13 cellular contexts compared by ENCODE assay signal in the genomic region with DNA sequence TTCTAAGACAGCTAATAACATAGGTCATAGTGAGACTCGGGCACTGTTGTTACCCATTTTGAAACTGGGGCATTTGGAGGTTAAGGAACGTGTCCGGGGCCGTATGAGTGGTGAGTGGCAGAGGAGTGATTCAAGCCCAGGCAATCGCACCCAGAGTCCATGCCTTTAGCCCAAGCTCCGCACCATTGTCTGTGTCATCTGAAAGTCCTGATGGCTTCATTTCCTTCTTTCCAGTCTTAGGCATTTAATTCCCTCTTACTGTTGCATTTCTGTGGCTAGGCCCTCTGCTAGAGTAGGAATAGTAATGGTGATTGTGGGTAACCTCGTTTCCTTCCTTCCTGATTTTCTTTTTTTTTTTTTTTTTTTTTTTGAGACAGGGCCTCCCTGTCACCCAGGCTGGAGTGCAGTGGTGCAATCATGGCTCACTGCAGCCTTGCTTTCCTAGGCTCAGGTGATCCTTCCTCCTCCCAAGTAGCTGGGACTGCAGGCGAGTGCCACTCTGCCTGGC. TPM values are rescaled to one million over a fixed set of nuclear protein-coding genes. Genes with fewer than 3 reads are reported as not detected.
DNase-seq lines count a peak whose midpoint lies in the region; ATAC-seq, FAIRE-seq and TF ChIP-seq lines count a peak whose summit lies in the region.
"Had no signal": no experiment of that assay in that cellular context is flagged by ENCODE, and none has a peak within 500 bp of the region (broad histone marks: within the 10 kb centered on the region; RNA-seq: fewer than 3 reads in every experiment).

No MANE protein-coding gene starts in this region.

- no peak overlapping the region for H3K4me3 Mint-ChIP-seq in activated CD8-positive, alpha-beta T cell treated with anti-CD3 and anti-CD28 coated beads, Interleukin-2, amount 10 ng/mL, durations not matched to agents 7 days and 5 days

- TF ChIP-seq CTCF in lower lobe of right lung (IDR thresholded peaks at IDR 0.05) = no peak

- ATAC-seq in activated CD8-positive, alpha-beta T cell treated with anti-CD3 and anti-CD28 coated beads, Interleukin-2, amount 10 ng/mL, durations not matched to agents 7 days and 5 days = peak; percentile 41
- ATAC-seq in lower lobe of right lung (peak; percentile 26 to 64), HG03520 (IDR thresholded peaks at IDR 0.05; ENCODE audit: unreplicated experiment) (no peak)

- H3K9me3 Mint-ChIP-seq in activated CD8-positive, alpha-beta T cell treated with anti-CD3 and anti-CD28 coated beads, Interleukin-2, amount 10 ng/mL, durations not matched to agents 7 days and 5 days (ENCODE audit: insufficient read depth) = no peaks in the 10 kb centered on the region

- H3K27ac Mint-ChIP-seq in activated CD8-positive, alpha-beta T cell treated with anti-CD3 and anti-CD28 coated beads, Interleukin-2, amount 10 ng/mL, durations not matched to agents 7 days and 5 days = peak overlapping the region; percentile 7

- no peak overlapping the region for H3K27ac ChIP-seq in lower lobe of right lung
- H3K27ac ChIP-seq: suprapubic skin, WERI-Rb-1 had no signal

- no peaks in the 10 kb centered on the region for H3K27me3 ChIP-seq in lower lobe of right lung (ENCODE audit: low read depth)
- H3K27me3 ChIP-seq: suprapubic skin had no signal

- POLR2A ChIA-PET in activated CD8-positive, alpha-beta T cell treated with anti-CD3 and anti-CD28 coated beads, Interleukin-2, amount 10 ng/mL, durations not matched to agents 7 days and 5 days (lab: Charles Lee) = no interaction called here

- peaks cover 18% of the 10 kb centered on the region for H3K4me1 ChIP-seq in lower lobe of right lung

- H3K36me3 ChIP-seq in lower lobe of right lung = no peaks in the 10 kb centered on the region
- H3K36me3 ChIP-seq: suprapubic skin, WERI-Rb-1 had no signal

- no peaks in the 10 kb centered on the region for H3K9me3 ChIP-seq in lower lobe of right lung
- H3K9me3 ChIP-seq: suprapubic skin had no signal

- peaks cover 9% of the 10 kb centered on the region for H3K36me3 Mint-ChIP-seq in activated CD8-positive, alpha-beta T cell treated with anti-CD3 and anti-CD28 coated beads, Interleukin-2, amount 10 ng/mL, durations not matched to agents 7 days and 5 days (ENCODE audit: low read depth)

- H3K4me1 Mint-ChIP-seq in activated CD8-positive, alpha-beta T cell treated with anti-CD3 and anti-CD28 coated beads, Interleukin-2, amount 10 ng/mL, durations not matched to agents 7 days and 5 days (ENCODE audit: low read depth) = peaks cover 52% of the 10 kb centered on the region

- intact Hi-C loops in lower lobe of right lung (cut with DNase I) = no loop called here

- no peak for FAIRE-seq in urothelium cell line (lab: Jason Lieb, UNC)

- CTCF ChIA-PET in activated CD8-positive, alpha-beta T cell treated with anti-CD3 and anti-CD28 coated beads, Interleukin-2, amount 10 ng/mL, durations not matched to agents 7 days and 5 days (lab: Charles Lee) = interaction anchor here (0.9 to 1.2 kb wide), 6 partner anchors 14 to 408 kb away, joined by 3 read pairs; no protein-coding TSS in a partner anchor

- H3K27me3 Mint-ChIP-seq in activated CD8-positive, alpha-beta T cell treated with anti-CD3 and anti-CD28 coated beads, Interleukin-2, amount 10 ng/mL, durations not matched to agents 7 days and 5 days (ENCODE audit: low read depth) = peaks cover 5% of the 10 kb centered on the region

- DNase-seq in CD1c-positive myeloid dendritic cell (ENCODE audit: extremely low spot score) (peak; percentile 59), LHCN-M2 (ENCODE audit: low read depth) (peak; percentile 24), lower lobe of right lung (no peak), urothelium cell line (ENCODE audit: low spot score) (no peak), NCI-H2081 (lab: John Stamatoyannopoulos, UW) (no peak), HuH-7.5 (ENCODE audit: low spot score) (no peak)
- DNase-seq in activated CD8-positive, alpha-beta T cell treated with anti-CD3 and anti-CD28 coated beads, Interleukin-2, amount 10 ng/mL, durations not matched to agents 7 days and 5 days = no peak
- DNase-seq: activated naive CD4-positive, alpha-beta T cell treated with Interleukin-2 at 50 U/mL for 16 hours; effector memory CD4-positive, alpha-beta T cell; stimulated activated CD4-positive, alpha-beta T cell treated with anti-CD3 and anti-CD28 coated beads, Interleukin-4, amount 100 ng/mL, for 1 hour; WERI-Rb-1 had no signal

- H3K4me3 ChIP-seq in lower lobe of right lung = no peak overlapping the region
- H3K4me3 ChIP-seq: suprapubic skin had no signal

RNA-seq across cellular contexts. Expression of a gene that starts 49.8 kb away (rescaled TPM):
- 23.8 and 30.4 TPM in 2 replicates for total RNA-seq in LHCN-M2 (2014; rRNA removed)
- 41.7 TPM for polyA plus RNA-seq in LHCN-M2 (2012)
- 10 to 100 TPM; 27.9 to 31.0 TPM for total RNA-seq in activated CD8-positive, alpha-beta T cell treated with anti-CD3 and anti-CD28 coated beads, Interleukin-2, amount 10 ng/mL, durations not matched to agents 7 days and 5 days
- 20.7 TPM for total RNA-seq in lower lobe of right lung

RNA-seq across cellular contexts. Expression of a gene that starts 56.6 kb away (rescaled TPM):
- total RNA-seq in LHCN-M2 (2014; rRNA removed) (8.3 and 8.5 TPM in 2 replicates), lower lobe of right lung (21.7 TPM)
- 10.5 TPM for polyA plus RNA-seq in LHCN-M2 (2012)
- total RNA-seq in activated CD8-positive, alpha-beta T cell treated with anti-CD3 and anti-CD28 coated beads, Interleukin-2, amount 10 ng/mL, durations not matched to agents 7 days and 5 days = 1 to 10 TPM; 7.1 to 7.5 TPM

Comparison
In these comparisons a context has a peak if more than half of its experiments do, and no peak if none do; other contexts are left out.
1. DNase-seq: peak in CD1c-positive myeloid dendritic cell (single experiment) and LHCN-M2 (single experiment); none in activated CD8-positive, alpha-beta T cell treated with anti-CD3 and anti-CD28 coated beads, Interleukin-2, amount 10 ng/mL, durations not matched to agents 7 days and 5 days (single experiment), lower lobe of right lung (single experiment), urothelium cell line (single experiment), NCI-H2081 (0 of 2) and HuH-7.5 (single experiment).